Comparison of ENCODE assay signal across 27 cellular contexts in genomic region chr14:99384446-99385417, GRCh38.
"Had no signal": no experiment of that assay in that cellular context is flagged by ENCODE, and none has a peak within 500 bp of the region (broad histone marks: within the 10 kb centered on the region; RNA-seq: fewer than 3 reads in every experiment).

No MANE protein-coding gene starts in this region.

- H3K4me3 ChIP-seq: ascending aorta, body of pancreas, Peyer's patch, SJSA1 had no signal

- FAIRE-seq: bronchial epithelial cell had no signal

- H3K36me3 ChIP-seq: ascending aorta, Peyer's patch, SJSA1 had no signal

- DNase-seq: activated CD4-positive, alpha-beta T cell treated with anti-CD3 and anti-CD28 coated beads for 4 hours; activated CD8-positive, alpha-beta memory T cell treated with anti-CD3 and anti-CD28 coated beads, Interleukin-2, amount 50 U/mL, for 48 hours; activated CD8-positive, alpha-beta T cell treated with anti-CD3 and anti-CD28 coated beads for 36 hours; activated naive CD4-positive, alpha-beta T cell treated with Interleukin-2 at 50 U/mL for 16 hours; activated naive CD8-positive, alpha-beta T cell treated with anti-CD3 and anti-CD28 coated beads, Interleukin-2, amount 50 U/mL, for 24 hours; activated T-cell treated with anti-CD3 and anti-CD28 coated beads, Interleukin-2, amount 50 U/mL, for 1 hour; amniotic stem cell; central memory CD4-positive, alpha-beta T cell; MM.1S; NCI-H1105; NCI-H1436; NCI-H1694 treated with DMSO at 0.1 percent for 48 hours; NCI-H2029 treated with DMSO at 0.1 percent for 48 hours; NCI-H345; NCI-H510A treated with DMSO at 0.1 percent for 48 hours; NCI-H69; Peyer's patch; Right ventricle myocardium superior had no signal

- H3K9ac ChIP-seq: KMS-11 had no signal

- H3K9me3 ChIP-seq: ascending aorta, body of pancreas, Peyer's patch, SJSA1 had no signal

- H3K4me3 Mint-ChIP-seq: activated CD8-positive, alpha-beta T cell treated with anti-CD3 and anti-CD28 coated beads for 36 hours; activated naive CD8-positive, alpha-beta T cell treated with anti-CD3 and anti-CD28 coated beads, Interleukin-2, amount 50 U/mL, for 24 hours; T-helper 1 cell treated with Interleukin-12 subunit alpha and Interleukin-12 subunit beta and Interleukin-4 antibody, amounts not matched to agents 30 μg/mL and 1 μg/mL, for 36 hours had no signal

- H3K36me3 Mint-ChIP-seq: activated naive CD4-positive, alpha-beta T cell treated with anti-CD3 and anti-CD28 coated beads, Interleukin-2, amount 50 U/mL, for 72 hours had no signal

- H3K4me1 ChIP-seq: ascending aorta had no signal

- H3K27ac Mint-ChIP-seq: activated CD8-positive, alpha-beta T cell treated with anti-CD3 and anti-CD28 coated beads for 36 hours; activated naive CD8-positive, alpha-beta T cell treated with anti-CD3 and anti-CD28 coated beads, Interleukin-2, amount 50 U/mL, for 24 hours; T-helper 1 cell treated with Interleukin-12 subunit alpha and Interleukin-12 subunit beta and Interleukin-4 antibody, amounts not matched to agents 30 μg/mL and 1 μg/mL, for 36 hours had no signal

- H3K9me3 Mint-ChIP-seq: activated CD8-positive, alpha-beta T cell treated with anti-CD3 and anti-CD28 coated beads for 36 hours; activated naive CD4-positive, alpha-beta T cell treated with anti-CD3 and anti-CD28 coated beads, Interleukin-2, amount 50 U/mL, for 72 hours; activated naive CD8-positive, alpha-beta T cell treated with anti-CD3 and anti-CD28 coated beads, Interleukin-2, amount 50 U/mL, for 24 hours; T-helper 1 cell treated with Interleukin-12 subunit alpha and Interleukin-12 subunit beta and Interleukin-4 antibody, amounts not matched to agents 30 μg/mL and 1 μg/mL, for 36 hours had no signal

- ATAC-seq: activated CD4-positive, CD25-positive, alpha-beta regulatory T cell treated with anti-CD3 and anti-CD28 coated beads, Interleukin-2, amount 50 U/mL, for 24 hours; activated CD8-positive, alpha-beta T cell treated with anti-CD3 and anti-CD28 coated beads for 36 hours; activated naive CD4-positive, alpha-beta T cell treated with anti-CD3 and anti-CD28 coated beads, Interleukin-2, amount 50 U/mL, for 72 hours; activated naive CD8-positive, alpha-beta T cell treated with anti-CD3 and anti-CD28 coated beads, Interleukin-2, amount 50 U/mL, for 24 hours; body of pancreas had no signal

- H3K27ac ChIP-seq: ascending aorta, body of pancreas, KMS-11, Peyer's patch, RWPE1, SJSA1 had no signal

- H3K27me3 ChIP-seq: ascending aorta, body of pancreas, Peyer's patch, SJSA1 had no signal
